ENCODE assay signal across 23 cellular contexts in genomic region chr18:1542230-1542774, GRCh38.
"Had no signal": no experiment of that assay in that cellular context is flagged by ENCODE, and none has a peak within 500 bp of the region (broad histone marks: within the 10 kb centered on the region; RNA-seq: fewer than 3 reads in every experiment).

No MANE protein-coding gene starts in this region.

- H3K27ac ChIP-seq: left ventricle myocardium inferior, neural progenitor cell, neutrophil, ovary, right atrium auricular region, skin epidermis, stomach, thoracic aorta, tibial artery, uterus had no signal

- DNase-seq: islet precursor cell; left ventricle myocardium inferior; naive B cell; natural killer cell; nephron progenitor cell; occipital lobe; ovary; stimulated activated CD4-positive, alpha-beta T cell treated with anti-CD3 and anti-CD28 coated beads, Interleukin-12 subunit alpha, Interleukin-12 subunit beta, amount 100 ng/mL, for 4 hours; stimulated activated CD4-positive, alpha-beta T cell treated with anti-CD3 and anti-CD28 coated beads, Interleukin-15, amount 100 ng/mL, for 24 hours; stimulated activated CD4-positive, alpha-beta T cell treated with anti-CD3 and anti-CD28 coated beads, Interleukin-2, amount 100 ng/mL, for 24 hours; stimulated activated CD4-positive, alpha-beta T cell treated with anti-CD3 and anti-CD28 coated beads, Interleukin-4, amount 100 ng/mL, for 1 hour; stimulated activated naive B cell treated with anti-CD40 and anti-IgM and Interleukin-4, amounts not matched to agents 10 μg/mL and 1 μg/mL and 100 μg/mL, for 72 hours; stimulated activated naive CD8-positive, alpha-beta T cell treated with anti-CD3 and anti-CD28 coated beads, Interleukin-15, Interleukin-2, amounts not matched to agents 100 U/mL and 50 U/mL, for 24 hours; stomach; tibial artery; uterus had no signal

- H3K4me1 ChIP-seq: left ventricle myocardium inferior, neural progenitor cell, right atrium auricular region, stomach, tibial artery, uterus had no signal

- H3K4me2 ChIP-seq: neural progenitor cell had no signal

- H2AFZ ChIP-seq: neural progenitor cell had no signal

- H3K27me3 ChIP-seq: neural progenitor cell, neutrophil, ovary, right atrium auricular region, stomach, tibial artery, uterus had no signal

- H3K4me3 ChIP-seq: left ventricle myocardium inferior, lung, neural progenitor cell, ovary, right atrium auricular region, skin epidermis, stomach, thoracic aorta, tibial artery, uterus had no signal

- H3K9me3 ChIP-seq: left ventricle myocardium inferior, neutrophil, ovary, right atrium auricular region, stomach, thoracic aorta, tibial artery, uterus had no signal

- H3K36me3 ChIP-seq: left ventricle myocardium inferior, neural progenitor cell, neutrophil, ovary, right atrium auricular region, stomach, thoracic aorta, tibial artery, uterus had no signal

- ATAC-seq: natural killer cell; sciatic nerve; stimulated activated naive B cell treated with anti-CD40 and anti-IgM and Interleukin-4, amounts not matched to agents 10 μg/mL and 1 μg/mL and 100 μg/mL, for 72 hours; stimulated activated naive CD8-positive, alpha-beta T cell treated with anti-CD3 and anti-CD28 coated beads, Interleukin-15, Interleukin-2, amounts not matched to agents 100 U/mL and 50 U/mL, for 24 hours had no signal

- H3K9ac ChIP-seq: neural progenitor cell had no signal
